Comparison of ENCODE assay signal across 12 cellular contexts in the genomic region with DNA sequence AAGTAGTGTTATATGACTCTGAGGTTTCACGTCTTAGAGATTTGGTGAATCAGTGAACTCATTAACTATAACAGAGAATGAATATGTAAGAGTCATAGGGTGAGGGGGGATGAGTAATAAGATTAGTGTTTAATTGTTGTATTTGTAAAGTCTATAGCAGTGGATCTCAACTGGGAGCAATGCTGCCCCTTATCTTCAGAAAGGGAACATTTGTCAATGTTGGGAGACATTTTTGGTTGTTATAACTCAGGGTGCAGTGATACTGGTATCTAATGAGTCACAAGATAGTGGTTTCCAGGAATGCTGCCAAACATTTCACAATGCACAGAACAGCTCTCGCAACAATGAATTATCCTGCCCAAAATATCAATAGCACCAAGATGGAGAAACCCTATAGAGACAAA.
DNase-seq lines count a peak whose midpoint lies in the region; ATAC-seq, FAIRE-seq and TF ChIP-seq lines count a peak whose summit lies in the region.
"Had no signal": no experiment of that assay in that cellular context is flagged by ENCODE, and none has a peak within 500 bp of the region (broad histone marks: within the 10 kb centered on the region; RNA-seq: fewer than 3 reads in every experiment).

No MANE protein-coding gene starts in this region.

- FAIRE-seq in RCC 7860 (lab: Jason Lieb, UNC), result peak; percentile 94

- H3K9me3 ChIP-seq in testis, result no peaks in the 10 kb centered on the region
- H3K9me3 ChIP-seq: neutrophil had no signal

- ATAC-seq in GM21717 (IDR thresholded peaks at IDR 0.05; ENCODE audit: unreplicated experiment), result no peak
- ATAC-seq in GM18909 (IDR thresholded peaks at IDR 0.05; ENCODE audit: poor library complexity, unreplicated experiment), result no peak
- ATAC-seq: activated naive CD4-positive, alpha-beta T cell treated with anti-CD3 and anti-CD28 coated beads, Interleukin-2, amount 50 U/mL, for 72 hours had no signal

- TF ChIP-seq CTCF in testis (IDR thresholded peaks at IDR 0.05), result no peak

- no peak for TF ChIP-seq POLR2A in testis (IDR thresholded peaks at IDR 0.05)

- H3K4me1 ChIP-seq in testis, result no peaks in the 10 kb centered on the region

- DNase-seq in NOMO-1 (lab: John Stamatoyannopoulos, UW; ENCODE audit: unreplicated experiment in 2 of 2) (peak; percentile 5 to 53), NOMO-1 treated with dmso at 0.1 percent for 144 hours (lab: John Stamatoyannopoulos, UW; ENCODE audit: unreplicated experiment) (no peak), RCC 7860 (ENCODE audit: low spot score) (peak; percentile 87), fibroblast of the conjunctiva (ENCODE audit: low read depth) (peak; percentile 86), testis (peak; percentile 15), DMS 273 treated with DMSO at 0.1 percent for 48 hours (lab: John Stamatoyannopoulos, UW) (no peak)
- DNase-seq: activated CD4-positive, CD25-positive, alpha-beta regulatory T cell treated with anti-CD3 and anti-CD28 coated beads, Interleukin-2, amount 50 U/mL, for 72 hours; NCI-H524 had no signal

- no peaks in the 10 kb centered on the region for H3K27me3 ChIP-seq in testis
- H3K27me3 ChIP-seq: neutrophil had no signal

- 39 to 42% methylated on average over 2 of the region's 2 CpGs for WGBS in testis, 2 donors

- no peak overlapping the region for H3K27ac ChIP-seq in testis
- H3K27ac ChIP-seq: neutrophil had no signal

- H3K36me3 ChIP-seq in testis (ENCODE audit: low read depth, missing control alignments), result no peaks in the 10 kb centered on the region
- H3K36me3 ChIP-seq: neutrophil had no signal

- intact Hi-C loops in testis (cut with DNase I; ENCODE audit: low total_unique reads), result no loop called here

- H3K4me3 ChIP-seq in testis, result no peak overlapping the region

Comparison
In these comparisons a context has a peak if more than half of its experiments do, and no peak if none do; other contexts are left out.
1. DNase-seq: peak in NOMO-1 (2 of 2), RCC 7860 (single experiment), fibroblast of the conjunctiva (single experiment) and testis (single experiment); none in NOMO-1 treated with dmso at 0.1 percent for 144 hours (single experiment) and DMS 273 treated with DMSO at 0.1 percent for 48 hours (single experiment).